Comparison of ENCODE assay signal across 12 cellular contexts in the genomic region with DNA sequence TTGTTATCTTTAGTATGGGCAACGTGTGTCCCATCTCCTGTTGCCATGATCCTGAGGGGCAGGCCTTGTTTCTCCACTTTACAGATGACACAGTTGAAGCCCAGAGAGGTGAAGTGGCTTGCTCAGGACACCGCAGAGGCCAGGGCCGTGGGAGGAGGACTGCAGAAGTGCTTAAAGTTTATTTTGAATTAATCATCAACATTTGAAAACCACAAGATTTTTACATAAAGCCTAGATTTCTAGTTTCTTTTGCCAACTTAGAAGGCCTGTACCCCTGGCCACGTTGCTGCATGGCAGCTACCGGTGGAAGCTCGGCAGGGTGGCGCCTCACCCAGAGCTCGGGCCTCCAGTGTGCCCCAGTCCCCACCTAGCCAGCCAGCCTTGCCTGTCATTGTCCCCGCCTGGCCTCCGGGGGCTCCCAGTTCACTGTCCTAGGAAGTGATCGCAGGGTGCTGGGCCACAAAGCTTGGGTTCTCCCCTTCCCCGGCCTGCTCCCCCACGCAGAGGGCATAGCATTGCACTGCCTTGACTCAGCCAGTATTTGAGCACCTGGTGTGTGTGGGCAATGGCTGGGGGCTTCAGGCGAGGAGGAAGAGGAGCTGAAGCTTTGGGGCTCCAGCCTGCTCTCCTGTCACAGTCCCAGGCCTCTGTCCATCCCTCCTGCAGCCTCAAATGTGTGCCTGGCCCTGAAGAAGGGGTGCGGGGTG. TPM values are rescaled to one million over a fixed set of nuclear protein-coding genes. Genes with fewer than 3 reads are reported as not detected.
A peak's percentile ranks its signal among the peaks of the same experiment; 100 is the strongest.
DNase-seq lines count a peak whose midpoint lies in the region; ATAC-seq, FAIRE-seq and TF ChIP-seq lines count a peak whose summit lies in the region.
"Had no signal": no experiment of that assay in that cellular context is flagged by ENCODE, and none has a peak within 500 bp of the region (broad histone marks: within the 10 kb centered on the region; RNA-seq: fewer than 3 reads in every experiment).

No MANE protein-coding gene starts in this region.

- H3K79me2 ChIP-seq in HCT116 (ENCODE audit: insufficient read depth, low read length) (no peaks in the 10 kb centered on the region), K562 (ENCODE audit: control insufficient read depth, insufficient read depth, low read length) (peaks cover 71% of the 10 kb centered on the region)

- ATAC-seq in HCT116 = peak; percentile 60
- ATAC-seq in K562 = peak; percentile 22
- no peak for ATAC-seq in left colon

- H3K4me3 Mint-ChIP-seq in CD8-positive, alpha-beta memory T cell = no peak overlapping the region
- H3K4me3 Mint-ChIP-seq: activated naive CD4-positive, alpha-beta T cell treated with anti-CD3 and anti-CD28 coated beads, Interleukin-2, amount 10 ng/mL, durations not matched to agents 7 days and 5 days had no signal

- TF ChIP-seq EP300 in K562 (IDR thresholded peaks at IDR 0.05; ENCODE audit: low read length) = no peak

- TF ChIP-seq POLR2A in HCT116 (IDR thresholded peaks at IDR 0.05; ENCODE audit: borderline replicate concordance, extremely low read depth, insufficient read depth, insufficient read length) (no peak), K562 (conservative IDR thresholded peaks at IDR 0.05) (no peak)

- BruUV-seq in HCT116 (replicated peaks; lab: Mats Ljungman, UMichigan) (no TSS peak), K562 (replicated peaks; lab: Mats Ljungman, UMichigan) (no TSS peak)

- H2AFZ ChIP-seq in HCT116 (ENCODE audit: low read depth, low read length, poor library complexity, severe bottlenecking) (no peak overlapping the region), K562 (ENCODE audit: low read depth, low read length) (no peak overlapping the region)

- H3K4me1 Mint-ChIP-seq in CD8-positive, alpha-beta memory T cell = peaks cover 0 to 5% (median 3%) of the 10 kb centered on the region in 3 donors

- POLR2A ChIA-PET in HCT116 (lab: Charles Lee) = interaction anchor here (0.7 kb wide), 1 partner anchor 19 kb away, joined by 3 read pairs; no protein-coding TSS in a partner anchor
- POLR2A ChIA-PET in K562 (lab: Yijun Ruan, JAX) = interaction anchor here (0.7 to 4.1 kb wide), 5 partner anchors 8 to 84 kb away, joined by 3 to 13 read pairs (median 5); no protein-coding TSS in a partner anchor
- POLR2A ChIA-PET in CD8-positive, alpha-beta memory T cell (lab: Charles Lee) = no interaction called here

- CTCF ChIA-PET in HCT116 (lab: Charles Lee) (no interaction called here), K562 (lab: Yijun Ruan, JAX; ENCODE audit: low intra/inter-chr PET ratio) (no interaction called here)
- CTCF ChIA-PET in CD8-positive, alpha-beta memory T cell (lab: Charles Lee) = interaction anchor here (1.1 to 1.2 kb wide), 2 partner anchors 414 to 637 kb away, joined by 3 read pairs; no protein-coding TSS in a partner anchor

- WGBS in K562 (ENCODE audit: insufficient coverage, low coverage, missing lambda C conversion rate) = 76% methylated on average over 15 of the region's 15 CpGs

- no peaks in the 10 kb centered on the region for H4K20me1 ChIP-seq in HCT116 (ENCODE audit: insufficient read depth)
- H4K20me1 ChIP-seq in K562 (replicated peaks; ENCODE audit: control insufficient read depth, insufficient read depth, low read length) = no peaks in the 10 kb centered on the region

- RAD21 ChIA-PET in HCT116 (lab: Charles Lee; ENCODE audit: low non-redundant PET in 1 of 2, low total read pairs in 2 of 2, uncharacterized antibody in 2 of 2, unreplicated experiment in 2 of 2) = no interaction called here

- no peaks in the 10 kb centered on the region for H3K9me1 ChIP-seq in K562 (ENCODE audit: control insufficient read depth, insufficient read depth, low read length)

- in situ Hi-C loops in K562 (cut with MboI) = loop anchor here (25.0 kb wide), 1 partner anchor 1639 kb away; a partner anchor contains a TSS

- no peaks in the 10 kb centered on the region for H3K9me3 Mint-ChIP-seq in CD8-positive, alpha-beta memory T cell
- H3K9me3 Mint-ChIP-seq: activated naive CD4-positive, alpha-beta T cell treated with anti-CD3 and anti-CD28 coated beads, Interleukin-2, amount 10 ng/mL, durations not matched to agents 7 days and 5 days had no signal

- H3K4me1 ChIP-seq in HCT116 (ENCODE audit: control insufficient read depth in 1 of 2, insufficient read depth in 2 of 2, low read length in 2 of 2) (peaks cover 2 to 10% of the 10 kb centered on the region in 2 experiments; a peak in 2 of 4 replicates), K562 (replicated peaks in 1 of 2; ENCODE audit: control insufficient read depth in 2 of 2, insufficient read depth in 2 of 2, low read length in 2 of 2) (peaks cover 51 to 55% of the 10 kb centered on the region in 2 experiments)
- no peaks in the 10 kb centered on the region for H3K4me1 ChIP-seq in CD8-positive, alpha-beta memory T cell (ENCODE audit: insufficient read depth, low read length)

- no peak overlapping the region for H3K27ac Mint-ChIP-seq in CD8-positive, alpha-beta memory T cell
- H3K27ac Mint-ChIP-seq: activated naive CD4-positive, alpha-beta T cell treated with anti-CD3 and anti-CD28 coated beads, Interleukin-2, amount 10 ng/mL, durations not matched to agents 7 days and 5 days had no signal

- H3K36me3 ChIP-seq in HCT116 (ENCODE audit: control insufficient read depth in 1 of 2, insufficient read depth in 2 of 2, low read length in 2 of 2) (no peaks in the 10 kb centered on the region), K562 (ENCODE audit: control insufficient read depth, insufficient read depth, low read length) (peaks cover 7% of the 10 kb centered on the region; the same call in 1 of the 3 replicates)
- no peaks in the 10 kb centered on the region for H3K36me3 ChIP-seq in CD8-positive, alpha-beta memory T cell (ENCODE audit: insufficient read depth, low read length)

- H3K9ac ChIP-seq in HCT116 (ENCODE audit: low read length) (no peak overlapping the region), K562 (ENCODE audit: insufficient read depth in 1 of 2, low read depth in 2 of 2, low read length in 2 of 2) (peak overlapping the region in 1 of 2 experiments; percentile 73; a peak in 2 of 4 replicates)

- H3K27ac ChIP-seq in HCT116 (ENCODE audit: low read depth, low read length) (no peak overlapping the region), K562 (ENCODE audit: extremely low read depth, low read depth, low read length) (no peak overlapping the region)
- H3K27ac ChIP-seq in CD8-positive, alpha-beta memory T cell (ENCODE audit: low read depth, low read length) = no peak overlapping the region

- TF ChIP-seq RAD21 in HCT116 (IDR thresholded peaks at IDR 0.05; ENCODE audit: low read depth) = no peak
- TF ChIP-seq RAD21 in K562 (CRISPR knock-in tag; conservative IDR thresholded peaks at IDR 0.05 in 1 of 2, IDR thresholded peaks at IDR 0.05 in 1 of 2) = no peak

- intact Hi-C loops in HCT116 (cut with micrococcal nuclease) (no loop called here), K562 (cut with micrococcal nuclease) (no loop called here), left colon (cut with DNase I, micrococcal nuclease) (no loop called here)

- H3K27me3 ChIP-seq in HCT116 (ENCODE audit: insufficient read depth, low read length) (no peaks in the 10 kb centered on the region), K562 (ENCODE audit: control insufficient read depth in 2 of 2, insufficient read depth in 2 of 2, low read length in 2 of 2) (no peaks in the 10 kb centered on the region)
- no peaks in the 10 kb centered on the region for H3K27me3 ChIP-seq in CD8-positive, alpha-beta memory T cell (ENCODE audit: insufficient read depth, low read length, poor library complexity, severe bottlenecking)

- no peaks in the 10 kb centered on the region for H3K36me3 Mint-ChIP-seq in CD8-positive, alpha-beta memory T cell

- H3K9me3 ChIP-seq in HCT116 (ENCODE audit: control insufficient read depth in 1 of 2, insufficient read depth in 1 of 2, low read depth in 1 of 2, low read length in 2 of 2) = no peaks in the 10 kb centered on the region
- H3K9me3 ChIP-seq in K562 (replicated peaks; ENCODE audit: control insufficient read depth, insufficient read depth, low read depth, low read length) = no peaks in the 10 kb centered on the region
- H3K9me3 ChIP-seq in CD8-positive, alpha-beta memory T cell (ENCODE audit: low read length) = no peaks in the 10 kb centered on the region

- H3K4me3 ChIP-seq in HCT116 (replicated peaks in 1 of 2; ENCODE audit: low read depth in 1 of 2, low read length in 2 of 2) (no peak overlapping the region), K562 (no peak overlapping the region)
- no peak overlapping the region for H3K4me3 ChIP-seq in CD8-positive, alpha-beta memory T cell (ENCODE audit: low read length)

- peak; percentile 83 for DNase-seq in AG08396 (ENCODE audit: low spot score)
- no peak for DNase-seq in HCT116 (ENCODE audit: low read depth, low spot score)
- no peak for DNase-seq in K562 (ENCODE audit: extremely low read depth in 1 of 4, low spot score in 3 of 4)
- peak; percentile 84 for DNase-seq in mesenteric fat pad (ENCODE audit: low spot score)
- DNase-seq in CD8-positive, alpha-beta memory T cell = no peak
- DNase-seq in left colon = no peak
- no peak for DNase-seq in effector CD8-positive, alpha-beta T cell (lab: John Stamatoyannopoulos, UW)
- DNase-seq in OCI-M2 (lab: John Stamatoyannopoulos, UW; ENCODE audit: unreplicated experiment) = no peak
- DNase-seq: DMS79 treated with DMSO at 0.1 percent for 48 hours; NCI-H446 treated with DMSO at 0.1 percent for 48 hours; stimulated activated CD4-positive, alpha-beta T cell treated with anti-CD3 and anti-CD28 coated beads, Interleukin-2, amount 100 ng/mL, for 48 hours had no signal

- no peak for FAIRE-seq in K562 (lab: Jason Lieb, UNC)

- TF ChIP-seq CTCF in HCT116 (IDR thresholded peaks at IDR 0.05 in 2 of 3, conservative IDR thresholded peaks at IDR 0.05 in 1 of 3; ENCODE audit: borderline replicate concordance in 1 of 3, insufficient read depth in 1 of 3, low read depth in 2 of 3, low read length in 2 of 3) (no peak), K562 (IDR thresholded peaks at IDR 0.05 in 2 of 3, conservative IDR thresholded peaks at IDR 0.05 in 1 of 3; ENCODE audit: insufficient read depth in 2 of 3, low read depth in 1 of 3, low read length in 3 of 3) (0 out of 6 replicates have a peak, but pooled peaks of 1 of the 3 experiments have one; percentile 13)

- peaks cover 0 to 2% of the 10 kb centered on the region in 2 donors for H3K27me3 Mint-ChIP-seq in CD8-positive, alpha-beta memory T cell

- H3K9me2 ChIP-seq in HCT116 (ENCODE audit: insufficient read depth) = no peaks in the 10 kb centered on the region

- H3K4me2 ChIP-seq in HCT116 (ENCODE audit: low read length) (no peak overlapping the region), K562 (ENCODE audit: insufficient read depth, low read length) (no peak overlapping the region; the same call in 1 of the 2 replicates)

RNA-seq across cellular contexts. Expression of a gene that starts 14.8 kb away (rescaled TPM):
- total RNA-seq in HCT116 (2021; ENCODE audit: unreplicated experiment) = 34.2 TPM
- polyA plus RNA-seq in HCT116 (2012) = 25.4 and 38.4 TPM in 2 replicates
- 155 and 371 TPM in 2 replicates for total RNA-seq in K562 (2011; cell fraction: chromatin; rRNA removed; ENCODE audit: low replicate concordance)
- total RNA-seq in K562 (2011; cell fraction: nucleolus; rRNA removed) = 245 and 277 TPM in 2 replicates
- 151 and 184 TPM in 2 replicates for total RNA-seq in K562 (2011; cell fraction: nucleoplasm; rRNA removed)
- total RNA-seq in K562 (2014; rRNA removed) = 59.0 and 73.5 TPM in 2 replicates
- 15.9 and 19.0 TPM in 2 replicates for total RNA-seq in K562 (2014; rRNA removed; fragmentation: Illumina TruSeq; extraction: Trizol)
- total RNA-seq in K562 (2015; rRNA removed; fragmentation: Illumina TruSeq; extraction: Trizol) = 28.6 and 29.9 TPM in 2 replicates
- total RNA-seq in K562 (2021) = 104 and 108 TPM in 2 replicates
- polyA plus RNA-seq in K562 (2011; rRNA removed) = 28.6 and 31.0 TPM in 2 replicates
- 19.2 and 48.3 TPM in 2 replicates for polyA plus RNA-seq in K562 (2011; cell fraction: cytosol; rRNA removed)
- polyA plus RNA-seq in K562 (2011; cell fraction: nucleus; rRNA removed) = 193 and 347 TPM in 2 replicates
- 53.4 and 59.6 TPM in 2 replicates for polyA plus RNA-seq in K562 (2012)
- 26.4 and 37.3 TPM in 2 replicates for polyA plus RNA-seq in K562 (2014; fragmentation: Illumina TruSeq; extraction: Trizol)
- 1 to 10 TPM; 2.3 to 2.4 TPM for polyA plus RNA-seq in K562 (2014; fragmentation: Nextera tagmentation; extraction: Ambion mirVana)
- 49.4 and 64.0 TPM in 2 replicates for polyA plus RNA-seq in K562 (2014; rRNA removed)
- 27.7 and 54.0 TPM in 2 replicates for polyA minus RNA-seq in K562 (2011; rRNA and poly(A)+ RNA removed)
- polyA minus RNA-seq in K562 (2011; cell fraction: cytosol; rRNA and poly(A)+ RNA removed) = 42.4 and 51.4 TPM in 2 replicates
- polyA minus RNA-seq in K562 (2011; cell fraction: nucleus; rRNA and poly(A)+ RNA removed) = 109 TPM in 2 replicates
- 26.8 TPM for total RNA-seq in mesenteric fat pad
- total RNA-seq in CD8-positive, alpha-beta memory T cell = 10 to 100 TPM; 76.6 to 83.4 TPM
- 88.1 TPM for polyA plus RNA-seq in CD8-positive, alpha-beta memory T cell
- total RNA-seq in left colon = 10 to 100 TPM; 14.2 to 20.8 TPM

Comparison
In these comparisons a context has a peak if more than half of its experiments do, and no peak if none do; other contexts are left out.
1. DNase-seq: peak in AG08396 (single experiment) and mesenteric fat pad (single experiment); none in HCT116 (single experiment), K562 (0 of 4), CD8-positive, alpha-beta memory T cell (0 of 5), left colon (0 of 2), effector CD8-positive, alpha-beta T cell (single experiment) and OCI-M2 (single experiment).